1 cellular context compared by ENCODE assay signal in the genomic region with DNA sequence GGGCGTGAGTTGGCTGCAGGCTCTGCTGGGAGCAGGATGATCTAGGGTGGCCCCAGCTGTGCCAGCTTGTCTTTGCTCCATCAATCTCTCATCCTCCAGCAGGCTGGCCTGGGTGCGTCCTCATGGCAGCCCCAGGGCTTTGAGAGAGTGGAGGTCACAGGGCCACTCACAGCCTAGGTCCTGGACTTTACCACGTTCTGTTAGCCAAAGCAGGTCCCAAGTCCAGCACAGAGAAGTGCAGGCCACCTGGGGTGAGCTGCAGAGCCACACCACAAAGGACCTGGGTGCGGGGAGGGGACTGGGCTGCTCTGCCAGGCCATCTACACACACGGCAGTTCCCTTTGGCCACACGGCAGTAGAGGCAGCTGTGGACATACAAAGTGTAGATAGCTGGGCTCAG.
TF ChIP-seq lines count a peak whose summit lies in the region.

No MANE protein-coding gene starts in this region.

TF ChIP-seq in K562, 482 proteins besides CTCF, POLR2A, EP300 and RAD21:
- TF ChIP-seq, protein P1, sequence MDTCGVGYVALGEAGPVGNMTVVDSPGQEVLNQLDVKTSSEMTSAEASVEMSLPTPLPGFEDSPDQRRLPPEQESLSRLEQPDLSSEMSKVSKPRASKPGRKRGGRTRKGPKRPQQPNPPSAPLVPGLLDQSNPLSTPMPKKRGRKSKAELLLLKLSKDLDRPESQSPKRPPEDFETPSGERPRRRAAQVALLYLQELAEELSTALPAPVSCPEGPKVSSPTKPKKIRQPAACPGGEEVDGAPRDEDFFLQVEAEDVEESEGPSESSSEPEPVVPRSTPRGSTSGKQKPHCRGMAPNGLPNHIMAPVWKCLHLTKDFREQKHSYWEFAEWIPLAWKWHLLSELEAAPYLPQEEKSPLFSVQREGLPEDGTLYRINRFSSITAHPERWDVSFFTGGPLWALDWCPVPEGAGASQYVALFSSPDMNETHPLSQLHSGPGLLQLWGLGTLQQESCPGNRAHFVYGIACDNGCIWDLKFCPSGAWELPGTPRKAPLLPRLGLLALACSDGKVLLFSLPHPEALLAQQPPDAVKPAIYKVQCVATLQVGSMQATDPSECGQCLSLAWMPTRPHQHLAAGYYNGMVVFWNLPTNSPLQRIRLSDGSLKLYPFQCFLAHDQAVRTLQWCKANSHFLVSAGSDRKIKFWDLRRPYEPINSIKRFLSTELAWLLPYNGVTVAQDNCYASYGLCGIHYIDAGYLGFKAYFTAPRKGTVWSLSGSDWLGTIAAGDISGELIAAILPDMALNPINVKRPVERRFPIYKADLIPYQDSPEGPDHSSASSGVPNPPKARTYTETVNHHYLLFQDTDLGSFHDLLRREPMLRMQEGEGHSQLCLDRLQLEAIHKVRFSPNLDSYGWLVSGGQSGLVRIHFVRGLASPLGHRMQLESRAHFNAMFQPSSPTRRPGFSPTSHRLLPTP (IDR thresholded peaks at IDR 0.05; ENCODE audit: borderline replicate concordance, extremely low read depth, insufficient read length) = no peak
- TF ChIP-seq RFX5 (IDR thresholded peaks at IDR 0.05; ENCODE audit: low read depth, low read length) (no peak), CBX3 (IDR thresholded peaks at IDR 0.05; ENCODE audit: borderline replicate concordance in 1 of 2, low read length in 2 of 2) (no peak), ERF (CRISPR knock-in tag; IDR thresholded peaks at IDR 0.05) (no peak), NEUROD1 (IDR thresholded peaks at IDR 0.05; ENCODE audit: borderline replicate concordance, low read depth, low read length, partially characterized antibody) (no peak), POLR2G (IDR thresholded peaks at IDR 0.05; ENCODE audit: low read depth, low read length) (peak; percentile 35; the same call in 1 of the 2 replicates), SAP30 (IDR thresholded peaks at IDR 0.05; ENCODE audit: borderline replicate concordance, insufficient read depth, low read depth, low read length, poor library complexity, severe bottlenecking) (no peak)
- TF ChIP-seq, protein P2, sequence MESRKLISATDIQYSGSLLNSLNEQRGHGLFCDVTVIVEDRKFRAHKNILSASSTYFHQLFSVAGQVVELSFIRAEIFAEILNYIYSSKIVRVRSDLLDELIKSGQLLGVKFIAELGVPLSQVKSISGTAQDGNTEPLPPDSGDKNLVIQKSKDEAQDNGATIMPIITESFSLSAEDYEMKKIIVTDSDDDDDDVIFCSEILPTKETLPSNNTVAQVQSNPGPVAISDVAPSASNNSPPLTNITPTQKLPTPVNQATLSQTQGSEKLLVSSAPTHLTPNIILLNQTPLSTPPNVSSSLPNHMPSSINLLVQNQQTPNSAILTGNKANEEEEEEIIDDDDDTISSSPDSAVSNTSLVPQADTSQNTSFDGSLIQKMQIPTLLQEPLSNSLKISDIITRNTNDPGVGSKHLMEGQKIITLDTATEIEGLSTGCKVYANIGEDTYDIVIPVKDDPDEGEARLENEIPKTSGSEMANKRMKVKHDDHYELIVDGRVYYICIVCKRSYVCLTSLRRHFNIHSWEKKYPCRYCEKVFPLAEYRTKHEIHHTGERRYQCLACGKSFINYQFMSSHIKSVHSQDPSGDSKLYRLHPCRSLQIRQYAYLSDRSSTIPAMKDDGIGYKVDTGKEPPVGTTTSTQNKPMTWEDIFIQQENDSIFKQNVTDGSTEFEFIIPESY (CRISPR knock-in tag; IDR thresholded peaks at IDR 0.05) = no peak
- TF ChIP-seq, protein P3, sequence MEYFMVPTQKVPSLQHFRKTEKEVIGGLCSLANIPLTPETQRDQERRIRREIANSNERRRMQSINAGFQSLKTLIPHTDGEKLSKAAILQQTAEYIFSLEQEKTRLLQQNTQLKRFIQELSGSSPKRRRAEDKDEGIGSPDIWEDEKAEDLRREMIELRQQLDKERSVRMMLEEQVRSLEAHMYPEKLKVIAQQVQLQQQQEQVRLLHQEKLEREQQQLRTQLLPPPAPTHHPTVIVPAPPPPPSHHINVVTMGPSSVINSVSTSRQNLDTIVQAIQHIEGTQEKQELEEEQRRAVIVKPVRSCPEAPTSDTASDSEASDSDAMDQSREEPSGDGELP (CRISPR knock-in tag; IDR thresholded peaks at IDR 0.05; ENCODE audit: borderline replicate concordance) = 0 out of 2 replicates have a peak, but pooled peaks have one; percentile 24
